In the genomic region with DNA sequence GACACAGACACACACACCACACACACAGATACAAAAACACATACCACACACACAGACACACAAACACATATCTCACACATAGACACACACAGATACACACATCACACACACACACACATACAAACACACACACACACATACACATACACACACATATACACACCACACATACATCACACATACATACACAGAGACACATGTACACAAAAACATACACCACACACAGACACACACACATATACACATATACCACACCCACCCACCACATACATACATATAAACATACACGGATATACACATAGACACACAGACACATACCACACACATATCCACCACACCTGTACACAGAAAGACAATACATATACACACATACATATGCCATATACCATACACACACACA, we compare ENCODE assay signal across 2 cellular contexts.
TF ChIP-seq lines count a peak whose summit lies in the region.

No MANE protein-coding gene starts in this region.

TF ChIP-seq in HEK293T, 16 proteins besides CTCF, POLR2A, EP300 and RAD21 (continued from another document):
- TF ChIP-seq L3MBTL2 (conservative IDR thresholded peaks at IDR 0.05), result no peak
- TF ChIP-seq FOXM1 (IDR thresholded peaks at IDR 0.05; ENCODE audit: borderline replicate concordance), result no peak
- TF ChIP-seq ZNF384 (IDR thresholded peaks at IDR 0.05), result 0 out of 2 replicates have a peak, but pooled peaks have one; percentile 6
- 0 out of 2 replicates have a peak, but pooled peaks have one; percentile 52 for TF ChIP-seq TARDBP (IDR thresholded peaks at IDR 0.05)
- TF ChIP-seq HDGF (IDR thresholded peaks at IDR 0.05; ENCODE audit: borderline replicate concordance), result no peak

TF ChIP-seq in K562, 482 proteins besides CTCF, POLR2A, EP300 and RAD21:
- TF ChIP-seq, protein P1, sequence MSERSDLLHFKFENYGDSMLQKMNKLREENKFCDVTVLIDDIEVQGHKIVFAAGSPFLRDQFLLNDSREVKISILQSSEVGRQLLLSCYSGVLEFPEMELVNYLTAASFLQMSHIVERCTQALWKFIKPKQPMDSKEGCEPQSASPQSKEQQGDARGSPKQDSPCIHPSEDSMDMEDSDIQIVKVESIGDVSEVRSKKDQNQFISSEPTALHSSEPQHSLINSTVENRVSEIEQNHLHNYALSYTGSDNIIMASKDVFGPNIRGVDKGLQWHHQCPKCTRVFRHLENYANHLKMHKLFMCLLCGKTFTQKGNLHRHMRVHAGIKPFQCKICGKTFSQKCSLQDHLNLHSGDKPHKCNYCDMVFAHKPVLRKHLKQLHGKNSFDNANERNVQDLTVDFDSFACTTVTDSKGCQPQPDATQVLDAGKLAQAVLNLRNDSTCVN (CRISPR knock-in tag; IDR thresholded peaks at IDR 0.05), result peak; percentile 10; the same call in 1 of the 2 replicates
- TF ChIP-seq RNF2 (IDR thresholded peaks at IDR 0.05) (no peak), FOXJ3 (CRISPR knock-in tag; IDR thresholded peaks at IDR 0.05) (no peak), NFIC (IDR thresholded peaks at IDR 0.05) (peak; percentile 16; the same call in 1 of the 2 replicates), KDM1A (IDR thresholded peaks at IDR 0.05) (peak in 1 of 2 experiments; percentile 43; a peak in 1 of 4 replicates), NONO (IDR thresholded peaks at IDR 0.05; ENCODE audit: low read depth in 2 of 2, low read length in 1 of 2) (no peak), NKRF (IDR thresholded peaks at IDR 0.05; ENCODE audit: borderline replicate concordance) (peak; percentile 44; the same call in 1 of the 2 replicates), ARHGAP35 (IDR thresholded peaks at IDR 0.05; ENCODE audit: partially characterized antibody) (no peak)
- TF ChIP-seq, protein P2, sequence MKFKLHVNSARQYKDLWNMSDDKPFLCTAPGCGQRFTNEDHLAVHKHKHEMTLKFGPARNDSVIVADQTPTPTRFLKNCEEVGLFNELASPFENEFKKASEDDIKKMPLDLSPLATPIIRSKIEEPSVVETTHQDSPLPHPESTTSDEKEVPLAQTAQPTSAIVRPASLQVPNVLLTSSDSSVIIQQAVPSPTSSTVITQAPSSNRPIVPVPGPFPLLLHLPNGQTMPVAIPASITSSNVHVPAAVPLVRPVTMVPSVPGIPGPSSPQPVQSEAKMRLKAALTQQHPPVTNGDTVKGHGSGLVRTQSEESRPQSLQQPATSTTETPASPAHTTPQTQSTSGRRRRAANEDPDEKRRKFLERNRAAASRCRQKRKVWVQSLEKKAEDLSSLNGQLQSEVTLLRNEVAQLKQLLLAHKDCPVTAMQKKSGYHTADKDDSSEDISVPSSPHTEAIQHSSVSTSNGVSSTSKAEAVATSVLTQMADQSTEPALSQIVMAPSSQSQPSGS (CRISPR knock-in tag; IDR thresholded peaks at IDR 0.05), result no peak
TF ChIP-seq in K562: peak in this region for 4.
